In genomic region chr10:103888113-103888841, GRCh38 we compare ENCODE assay signal across 8 cellular contexts. TPM values are rescaled to one million over a fixed set of nuclear protein-coding genes. Genes with fewer than 3 reads are reported as not detected.
DNase-seq lines count a peak whose midpoint lies in the region; ATAC-seq and TF ChIP-seq lines count a peak whose summit lies in the region.

No MANE protein-coding gene starts in this region.

- no peak overlapping the region for H3K14ac ChIP-seq in mesenchymal stem cell (ENCODE audit: low read length in 2 of 2)

- H4K8ac ChIP-seq in mesenchymal stem cell (ENCODE audit: low read length): no peak overlapping the region

- no peak overlapping the region for H2BK5ac ChIP-seq in mesenchymal stem cell (ENCODE audit: low read depth, low read length, poor library complexity, severe bottlenecking)

- no peak overlapping the region for H3K23ac ChIP-seq in mesenchymal stem cell (ENCODE audit: low read length in 2 of 2)

- WGBS in endodermal cell (ENCODE audit: insufficient coverage in 1 of 2, insufficient read length in 1 of 2), 2 experiments: 52% methylated on average over 6 of the region's 6 CpGs; no CpG with 5 or more reads in 1 of the 2 experiments
- 9% methylated on average over 1 of the region's 6 CpGs for WGBS in mesenchymal stem cell
- WGBS in tibial nerve, 2 donors: 4 to 10% methylated on average over 6 of the region's 6 CpGs

- H2AFZ ChIP-seq in mesenchymal stem cell (ENCODE audit: low read depth, low read length): no peak overlapping the region

- H3K9me3 ChIP-seq in endodermal cell (ENCODE audit: control insufficient read depth, low read length): no peaks in the 10 kb centered on the region
- H3K9me3 ChIP-seq in mesenchymal stem cell (ENCODE audit: control insufficient read depth, low read length): no peaks in the 10 kb centered on the region
- no peaks in the 10 kb centered on the region for H3K9me3 ChIP-seq in tibial nerve

- ATAC-seq in GM18909 (IDR thresholded peaks at IDR 0.05; ENCODE audit: poor library complexity, unreplicated experiment): peak; percentile 62

- H3K9ac ChIP-seq in endodermal cell (ENCODE audit: extremely low read depth, low read length, poor library complexity, severe bottlenecking) (no peak overlapping the region), mesenchymal stem cell (ENCODE audit: low read length) (peak overlapping the region; percentile 66)

- H2AK5ac ChIP-seq in mesenchymal stem cell (ENCODE audit: low read length, severe bottlenecking): peak overlapping the region; percentile 55

- no peak overlapping the region for H3K4me3 Mint-ChIP-seq in endodermal cell

- TF ChIP-seq POLR2A in tibial nerve (IDR thresholded peaks at IDR 0.05): no peak

- H2BK120ac ChIP-seq in mesenchymal stem cell (ENCODE audit: low read depth, low read length): no peak overlapping the region

- H3K4me3 ChIP-seq in LNCaP clone FGC (ENCODE audit: low read depth, low read length) (no peak overlapping the region), endodermal cell (ENCODE audit: low read length) (no peak overlapping the region), mesenchymal stem cell (ENCODE audit: insufficient read depth in 1 of 2, low read depth in 1 of 2, low read length in 2 of 2) (no peak overlapping the region), tibial nerve (no peak overlapping the region)

- peaks cover 4% of the 10 kb centered on the region for H3K4me1 ChIP-seq in endodermal cell (ENCODE audit: control insufficient read depth, insufficient read depth, low read length)
- peaks cover 8% of the 10 kb centered on the region for H3K4me1 ChIP-seq in mesenchymal stem cell (ENCODE audit: control insufficient read depth, insufficient read depth, low read depth, low read length)
- peaks cover 0 to 35% (median 2%) of the 10 kb centered on the region in 4 donors for H3K4me1 ChIP-seq in tibial nerve

- DNase-seq in Caki2 (ENCODE audit: low read depth) (peak; percentile 89), LNCaP clone FGC (ENCODE audit: low read depth) (peak; percentile 40), SKM-1 treated with dmso at 0.1 percent for 144 hours (lab: John Stamatoyannopoulos, UW; ENCODE audit: unreplicated experiment) (peak; percentile 69), endodermal cell (no peak), mesenchymal stem cell (peak; percentile 90), tibial nerve (ENCODE audit: low spot score in 2 of 2) (peak; percentile 25 to 41)
- no peak for DNase-seq in activated CD4-positive, alpha-beta T cell treated with anti-CD3 and anti-CD28 coated beads, Interleukin-2, amount 50 U/mL, for 48 hours

- H3K4ac ChIP-seq in mesenchymal stem cell (ENCODE audit: low read depth in 1 of 2, low read length in 2 of 2): no peak overlapping the region

- no peak overlapping the region for H3K27ac Mint-ChIP-seq in endodermal cell

- H3K18ac ChIP-seq in mesenchymal stem cell (ENCODE audit: low read depth in 1 of 2, low read length in 2 of 2): no peak overlapping the region

- peak overlapping the region in 1 of 2 experiments; percentile 28 for H2BK12ac ChIP-seq in mesenchymal stem cell (ENCODE audit: low read length in 2 of 2)

- peaks cover 5% of the 10 kb centered on the region for H3K36me3 Mint-ChIP-seq in endodermal cell (ENCODE audit: low read depth)

- H3K79me1 ChIP-seq in mesenchymal stem cell (replicated peaks; ENCODE audit: low read length, poor library complexity, severe bottlenecking): peaks cover 14% of the 10 kb centered on the region

- no peaks in the 10 kb centered on the region for H3K9me3 Mint-ChIP-seq in endodermal cell

- no peak overlapping the region for H3K4me2 ChIP-seq in mesenchymal stem cell (ENCODE audit: low read length, poor library complexity, severe bottlenecking)

- H3K27me3 Mint-ChIP-seq in endodermal cell (ENCODE audit: insufficient read depth): no peaks in the 10 kb centered on the region

- peak; percentile 85 for TF ChIP-seq CTCF in LNCaP clone FGC (IDR thresholded peaks at IDR 0.05; ENCODE audit: control insufficient read depth, extremely low read depth, insufficient read depth)
- peak; percentile 85 for TF ChIP-seq CTCF in endodermal cell (conservative IDR thresholded peaks at IDR 0.05)
- TF ChIP-seq CTCF in tibial nerve (IDR thresholded peaks at IDR 0.05): peak; percentile 71 to 90 (median 79)

- no peaks in the 10 kb centered on the region for H3K36me3 ChIP-seq in endodermal cell (ENCODE audit: control insufficient read depth, insufficient read depth, low read length)
- H3K36me3 ChIP-seq in mesenchymal stem cell (ENCODE audit: control insufficient read depth in 1 of 2, insufficient read depth in 2 of 2, low read depth in 1 of 2, low read length in 2 of 2): peaks cover 11 to 80% of the 10 kb centered on the region in 2 experiments
- peaks cover 0 to 56% (median 3%) of the 10 kb centered on the region in 3 donors for H3K36me3 ChIP-seq in tibial nerve

- H3K27ac ChIP-seq in endodermal cell (ENCODE audit: low read depth, low read length): no peak overlapping the region
- H3K27ac ChIP-seq in mesenchymal stem cell (ENCODE audit: low read length, poor library complexity, severe bottlenecking): peak overlapping the region; percentile 75
- H3K27ac ChIP-seq in tibial nerve: peak overlapping the region in 2 of 4 donors; percentile 71 to 72

- peak in 1 of 2 donors; percentile 18 for TF ChIP-seq EP300 in tibial nerve (IDR thresholded peaks at IDR 0.05)

- H3K27me3 ChIP-seq in endodermal cell (ENCODE audit: control insufficient read depth, insufficient read depth, low read length, poor library complexity, severe bottlenecking) (no peaks in the 10 kb centered on the region), mesenchymal stem cell (ENCODE audit: control insufficient read depth in 1 of 2, insufficient read depth in 1 of 2, low read length in 2 of 2) (no peaks in the 10 kb centered on the region), tibial nerve (no peaks in the 10 kb centered on the region)

- H3K4me1 Mint-ChIP-seq in endodermal cell: peaks cover 9% of the 10 kb centered on the region

- H4K91ac ChIP-seq in mesenchymal stem cell (ENCODE audit: low read length): no peak overlapping the region

- H2BK15ac ChIP-seq in mesenchymal stem cell (ENCODE audit: low read depth, poor library complexity, severe bottlenecking): no peak overlapping the region

- in situ Hi-C loops in Caki2 (cut with HindIII; ENCODE audit: low pct_unique_long_range_greater_than_20kb, low sequenced_read_pairs): no loop called here

RNA-seq across cellular contexts. Expression of gene STN1, which starts 29.7 kb away (rescaled TPM):
- 34.5 and 46.1 TPM in 2 replicates for total RNA-seq in Caki2 (2014; rRNA removed; shearing (Covaris generic); ENCODE audit: low replicate concordance)
- total RNA-seq in endodermal cell (10 to 100 TPM; 13.5 to 19.9 TPM), tibial nerve (10 to 100 TPM; 12.6 to 26.7 (median 22.1) TPM)
- polyA plus RNA-seq in endodermal cell (2013, experiment 1 of 2): 19.2 TPM
- 17.2 TPM for polyA plus RNA-seq in endodermal cell (2013, experiment 2 of 2)
- polyA plus RNA-seq in mesenchymal stem cell (2013, experiment 1 of 2): 18.5 TPM
- 19.1 TPM for polyA plus RNA-seq in mesenchymal stem cell (2013, experiment 2 of 2)

RNA-seq across cellular contexts. Expression of gene SH3PXD2A, which starts 32.9 kb away (rescaled TPM):
- 2.8 and 3.1 TPM in 2 replicates for total RNA-seq in Caki2 (2014; rRNA removed; shearing (Covaris generic); ENCODE audit: low replicate concordance)
- total RNA-seq in endodermal cell: 10 to 100 TPM; 15.7 to 22.6 TPM
- 11.5 TPM for polyA plus RNA-seq in endodermal cell (2013, experiment 1 of 2)
- 11.0 TPM for polyA plus RNA-seq in endodermal cell (2013, experiment 2 of 2)
- polyA plus RNA-seq in mesenchymal stem cell (2013, experiment 1 of 2): 8.7 TPM
- polyA plus RNA-seq in mesenchymal stem cell (2013, experiment 2 of 2): 8.7 TPM
- total RNA-seq in tibial nerve: 100 to 1,000 TPM; 128 to 154 (median 136) TPM

Comparison
In these comparisons a context has a peak if more than half of its experiments do, and no peak if none do; other contexts are left out.
1. DNase-seq: peak in Caki2 (single experiment), LNCaP clone FGC (single experiment), SKM-1 treated with dmso at 0.1 percent for 144 hours (single experiment), mesenchymal stem cell (single experiment) and tibial nerve (2 of 2); none in endodermal cell (single experiment) and activated CD4-positive, alpha-beta T cell treated with anti-CD3 and anti-CD28 coated beads, Interleukin-2, amount 50 U/mL, for 48 hours (0 of 2).
2. RNA of gene SH3PXD2A, which starts 32.9 kb away (total RNA-seq): 128 to 154 TPM in tibial nerve; 15.7 to 22.6 TPM in endodermal cell and 2.8 to 3.1 TPM in Caki2; every median in the first group is over 4 times any median in the second.
3. Peak in every context shown above with its lines, with median percentiles within 50 percentile points of each other: CTCF ChIP-seq.